In genomic region chr2:221001377-221001776, GRCh38 we compare ENCODE assay signal across 7 cellular contexts.
"Had no signal": no experiment of that assay in that cellular context is flagged by ENCODE, and none has a peak within 500 bp of the region (broad histone marks: within the 10 kb centered on the region; RNA-seq: fewer than 3 reads in every experiment).

No MANE protein-coding gene starts in this region.

- H3K4me3 ChIP-seq: GM23338 had no signal

- ATAC-seq: GM23338, HepG2 had no signal

- H3K27ac ChIP-seq: HL-60, KMS-11 had no signal

- DNase-seq: H9, HCEC 1CT, KBM-7 had no signal
